ENCODE assay signal across 12 cellular contexts in genomic region chr2:12613137-12613912, GRCh38.
DNase-seq lines count a peak whose midpoint lies in the region; ATAC-seq, FAIRE-seq and TF ChIP-seq lines count a peak whose summit lies in the region.
"Had no signal": no experiment of that assay in that cellular context is flagged by ENCODE, and none has a peak within 500 bp of the region (broad histone marks: within the 10 kb centered on the region; RNA-seq: fewer than 3 reads in every experiment).

No MANE protein-coding gene starts in this region.

- no peaks in the 10 kb centered on the region for H3K9me3 ChIP-seq in A673 (ENCODE audit: low read depth, low read length, poor library complexity, severe bottlenecking)
- H3K9me3 ChIP-seq in Panc1 (ENCODE audit: control insufficient read depth, insufficient read depth, low read depth, low read length): no peaks in the 10 kb centered on the region
- H3K9me3 ChIP-seq in keratinocyte (ENCODE audit: control insufficient read depth, low read depth, low read length): no peaks in the 10 kb centered on the region
- H3K9me3 ChIP-seq in gastroesophageal sphincter: no peaks in the 10 kb centered on the region
- H3K9me3 ChIP-seq: ovary had no signal

- peak; percentile 13 for FAIRE-seq in keratinocyte (lab: Jason Lieb, UNC)

- H3K9me1 ChIP-seq in keratinocyte (ENCODE audit: control insufficient read depth, extremely low read depth, insufficient read depth, low read length): no peaks in the 10 kb centered on the region

- H3K4me1 ChIP-seq in A673 (ENCODE audit: insufficient read depth, low read length, poor library complexity, severe bottlenecking): peaks cover 23% of the 10 kb centered on the region
- H3K4me1 ChIP-seq in GM23338 (ENCODE audit: insufficient read depth): no peaks in the 10 kb centered on the region
- no peaks in the 10 kb centered on the region; the same call in 1 of the 2 replicates for H3K4me1 ChIP-seq in Panc1 (ENCODE audit: control insufficient read depth, insufficient read depth, low read length)
- no peaks in the 10 kb centered on the region for H3K4me1 ChIP-seq in keratinocyte (ENCODE audit: control insufficient read depth, extremely low read depth, insufficient read depth, low read length)
- peaks cover 0 to 10% (median 7%) of the 10 kb centered on the region in 3 donors for H3K4me1 ChIP-seq in gastroesophageal sphincter

- in situ Hi-C loops in Panc1 (cut with HindIII; ENCODE audit: low pct_unique_long_range_greater_than_20kb, low sequenced_read_pairs): no loop called here

- peak overlapping the region; percentile 91; the same call in 1 of the 2 replicates for H2AFZ ChIP-seq in GM23338
- H2AFZ ChIP-seq in keratinocyte (ENCODE audit: control insufficient read depth, low read length): no peak overlapping the region

- dilution Hi-C loops in keratinocyte (cut with MboI; ENCODE audit: extremely low pct_ligation_motif_present, low sequenced_read_pairs): no loop called here

- TF ChIP-seq EP300 in gastroesophageal sphincter (IDR thresholded peaks at IDR 0.05): no peak

- H3K4me3 Mint-ChIP-seq in GM23338: no peak overlapping the region

- BruUV-seq in A673 (replicated peaks; lab: Mats Ljungman, UMichigan) (no TSS peak), Panc1 (replicated peaks; lab: Mats Ljungman, UMichigan) (no TSS peak)

- H3K4me3 ChIP-seq in A673 (ENCODE audit: low read depth, low read length, poor library complexity, severe bottlenecking) (no peak overlapping the region), GM23338 (no peak overlapping the region), Panc1 (ENCODE audit: low read depth in 2 of 2, low read length in 2 of 2) (peak overlapping the region in 1 of 2 experiments; percentile 14; a peak in 2 of 4 replicates), keratinocyte (ENCODE audit: control insufficient read depth in 2 of 3, extremely low read depth in 1 of 3, insufficient read depth in 2 of 3, low read depth in 1 of 3, low read length in 3 of 3) (no peak overlapping the region), gastroesophageal sphincter (no peak overlapping the region)
- H3K4me3 ChIP-seq: heart right ventricle, ovary had no signal

- no peak overlapping the region for H3K4me2 ChIP-seq in GM23338
- no peak overlapping the region for H3K4me2 ChIP-seq in keratinocyte (ENCODE audit: control insufficient read depth, extremely low read depth, insufficient read depth, low read depth, low read length)

- H3K27me3 ChIP-seq in A673 (replicated peaks; ENCODE audit: insufficient read depth, low read depth, low read length, poor library complexity): no peaks in the 10 kb centered on the region
- H3K27me3 ChIP-seq in GM23338 (ENCODE audit: insufficient read depth): no peaks in the 10 kb centered on the region
- H3K27me3 ChIP-seq in Panc1 (ENCODE audit: control insufficient read depth, insufficient read depth, low read length): no peaks in the 10 kb centered on the region
- H3K27me3 ChIP-seq in keratinocyte (ENCODE audit: control insufficient read depth, extremely low read depth, insufficient read depth, low read length): no peaks in the 10 kb centered on the region
- H3K27me3 ChIP-seq in gastroesophageal sphincter: no peaks in the 10 kb centered on the region
- H3K27me3 ChIP-seq: heart right ventricle, ovary had no signal

- H3K36me3 ChIP-seq in A673 (ENCODE audit: insufficient read depth, low read length, poor library complexity, severe bottlenecking): no peaks in the 10 kb centered on the region
- no peaks in the 10 kb centered on the region for H3K36me3 ChIP-seq in GM23338 (ENCODE audit: insufficient read depth)
- H3K36me3 ChIP-seq in Panc1 (ENCODE audit: control insufficient read depth, insufficient read depth, low read length): no peaks in the 10 kb centered on the region
- H3K36me3 ChIP-seq in keratinocyte (ENCODE audit: control insufficient read depth in 2 of 2, extremely low read depth in 1 of 2, insufficient read depth in 2 of 2, low read length in 2 of 2): no peaks in the 10 kb centered on the region
- no peaks in the 10 kb centered on the region for H3K36me3 ChIP-seq in gastroesophageal sphincter
- H3K36me3 ChIP-seq: heart right ventricle, ovary had no signal

- no peaks in the 10 kb centered on the region for H3K79me2 ChIP-seq in GM23338 (replicated peaks; ENCODE audit: insufficient read depth)
- H3K79me2 ChIP-seq in keratinocyte (ENCODE audit: control insufficient read depth, insufficient read depth, low read length): no peaks in the 10 kb centered on the region

- H3K9ac ChIP-seq in keratinocyte (ENCODE audit: control insufficient read depth, extremely low read depth, insufficient read depth, low read length): no peak overlapping the region

- H3K27ac Mint-ChIP-seq in GM23338: no peak overlapping the region

- no peaks in the 10 kb centered on the region for H3K9me2 ChIP-seq in GM23338 (ENCODE audit: insufficient read depth)

- no peak for TF ChIP-seq POLR2A in gastroesophageal sphincter (IDR thresholded peaks at IDR 0.05)

- intact Hi-C loops in A673 (cut with micrococcal nuclease; ENCODE audit: unreplicated experiment): loop anchor here (5.0 to 10.0 kb wide), 2 partner anchors 104 to 391 kb away; partner anchors contain the start of gene TRIB2
- intact Hi-C loops in Panc1 (cut with micrococcal nuclease; ENCODE audit: unreplicated experiment): no loop called here

- POLR2A ChIA-PET in A673 (lab: Charles Lee; ENCODE audit: low non-redundant PET): interaction anchor here (0.6 kb wide), 1 partner anchor 583 kb away, joined by 12 read pairs; no protein-coding TSS in a partner anchor
- POLR2A ChIA-PET in Panc1 (lab: Charles Lee): no interaction called here
- POLR2A ChIA-PET in GM10248 (lab: Yijun Ruan, JAX): no interaction called here

- H3K4me1 Mint-ChIP-seq in GM23338: peaks cover 3% of the 10 kb centered on the region

- H3F3A ChIP-seq in GM23338 (replicated peaks; ENCODE audit: low read depth): no peaks in the 10 kb centered on the region

- H3K27ac ChIP-seq in A673 (ENCODE audit: low read depth, low read length, poor library complexity, severe bottlenecking) (peak overlapping the region; percentile 45), GM23338 (ENCODE audit: low read depth) (no peak overlapping the region), Panc1 (ENCODE audit: low read length) (peak overlapping the region; percentile 12; the same call in 1 of the 2 replicates), keratinocyte (ENCODE audit: control insufficient read depth, insufficient read depth, low read length) (no peak overlapping the region), gastroesophageal sphincter (no peak overlapping the region)
- H3K27ac ChIP-seq: heart right ventricle, ovary had no signal

- CTCF ChIA-PET in A673 (lab: Charles Lee): no interaction called here
- CTCF ChIA-PET in Panc1 (lab: Charles Lee): no interaction called here
- CTCF ChIA-PET in GM10248 (lab: Yijun Ruan, JAX): interaction anchor here (1.0 to 2.5 kb wide), 2 partner anchors 12 to 126 kb away, joined by 3 to 8 read pairs; no protein-coding TSS in a partner anchor

- peak; percentile 33; the same call in 1 of the 3 replicates for ATAC-seq in GM23338
- ATAC-seq in Panc1: peak; percentile 80
- no peak for ATAC-seq in gastroesophageal sphincter
- ATAC-seq: heart right ventricle had no signal

- H4K20me1 ChIP-seq in GM23338 (replicated peaks; ENCODE audit: insufficient read depth): no peaks in the 10 kb centered on the region
- H4K20me1 ChIP-seq in keratinocyte (ENCODE audit: control insufficient read depth, extremely low read depth, insufficient read depth, low read length): no peaks in the 10 kb centered on the region

- DNase-seq in A673 (ENCODE audit: low spot score) (peak; percentile 55), GM23338 (ENCODE audit: low spot score) (peak; percentile 14), Panc1 (ENCODE audit: low read depth, low spot score) (no peak), keratinocyte (ENCODE audit: low read depth, low spot score) (no peak), GM10248 (ENCODE audit: extremely low spot score) (no peak), HK-2 (ENCODE audit: unreplicated experiment) (no peak), NCI-H1417 treated with DMSO at 0.1 percent for 48 hours (lab: John Stamatoyannopoulos, UW) (no peak)
- DNase-seq: activated CD4-positive, alpha-beta T cell treated with anti-CD3 and anti-CD28 coated beads for 1 hour; heart right ventricle; NCI-H1092; ovary had no signal

- no peaks in the 10 kb centered on the region for H3K36me3 Mint-ChIP-seq in GM23338 (ENCODE audit: low read depth)

- H3K27me3 Mint-ChIP-seq in GM23338 (ENCODE audit: insufficient read depth, low read depth, poor library complexity): peaks cover 2% of the 10 kb centered on the region

- no peaks in the 10 kb centered on the region; the same call in 2 of the 3 replicates for H3K9me3 Mint-ChIP-seq in GM23338

- no peak for TF ChIP-seq CTCF in A673 (conservative IDR thresholded peaks at IDR 0.05; ENCODE audit: low read depth, low read length)
- TF ChIP-seq CTCF in GM23338 (conservative IDR thresholded peaks at IDR 0.05; ENCODE audit: low read depth in 2 of 2): no peak
- no peak for TF ChIP-seq CTCF in Panc1 (IDR thresholded peaks at IDR 0.05)
- TF ChIP-seq CTCF in keratinocyte (optimal IDR thresholded peaks at IDR 0.05 in 1 of 3, IDR thresholded peaks at IDR 0.05 in 1 of 3, conservative IDR thresholded peaks at IDR 0.05 in 1 of 3; ENCODE audit: extremely low read depth in 1 of 3, insufficient read depth in 2 of 3, low read length in 3 of 3): no peak
- no peak for TF ChIP-seq CTCF in GM10248 (IDR thresholded peaks at IDR 0.05; ENCODE audit: control extremely low read depth, extremely low read depth, low read depth, missing control alignments)
- TF ChIP-seq CTCF in gastroesophageal sphincter (IDR thresholded peaks at IDR 0.05): no peak

- 77 to 78% methylated on average over 3 to 7 of the region's 8 CpGs for WGBS in gastroesophageal sphincter (ENCODE audit: low coverage in 1 of 2), 2 donors

Comparison
In these comparisons a context has a peak if more than half of its experiments do, and no peak if none do; other contexts are left out.
1. DNase-seq: peak in A673 (single experiment) and GM23338 (single experiment); none in Panc1 (single experiment), keratinocyte (single experiment), GM10248 (single experiment), HK-2 (single experiment) and NCI-H1417 treated with DMSO at 0.1 percent for 48 hours (single experiment).
2. H3K27ac ChIP-seq: peak in A673 (single experiment) and Panc1 (single experiment); none in GM23338 (single experiment), keratinocyte (single experiment) and gastroesophageal sphincter (0 of 4).